8 cellular contexts compared by ENCODE assay signal in genomic region chr9:89522261-89522978, GRCh38. TPM values are rescaled to one million over a fixed set of nuclear protein-coding genes. Genes with fewer than 3 reads are reported as not detected.
DNase-seq lines count a peak whose midpoint lies in the region; ATAC-seq, FAIRE-seq and TF ChIP-seq lines count a peak whose summit lies in the region.

No MANE protein-coding gene starts in this region.

- H2BK5ac ChIP-seq in H9 (ENCODE audit: insufficient read length, low read length): no peak overlapping the region

- POLR2A ChIA-PET in naive thymus-derived CD8-positive, alpha-beta T cell (lab: Charles Lee): interaction anchor here (0.7 to 6.5 kb wide), 25 partner anchors 9 to 204 kb away, joined by 3 to 65 read pairs (median 7); partner anchors contain the start of genes SECISBP2 and SEMA4D

- peaks cover 56 to 99% (median 94%) of the 10 kb centered on the region in 4 donors for H3K4me1 Mint-ChIP-seq in naive thymus-derived CD8-positive, alpha-beta T cell
- H3K4me1 Mint-ChIP-seq in H9: peaks cover 0 to 4% of the 10 kb centered on the region in 2 experiments; a peak in 2 of 4 replicates

- no peak overlapping the region for H4K5ac ChIP-seq in H9 (ENCODE audit: insufficient read length, low read depth, low read length)

- no peak overlapping the region for H3K18ac ChIP-seq in H9 (ENCODE audit: insufficient read length, low read depth, low read length)

- H3K27ac Mint-ChIP-seq in naive thymus-derived CD8-positive, alpha-beta T cell: peak overlapping the region; percentile 87 to 98 (median 96)
- H3K27ac Mint-ChIP-seq in H9: peak overlapping the region in 1 of 3 experiments; percentile 87; a peak in 3 of 7 replicates

- WGBS in H9 (ENCODE audit: extremely low coverage, insufficient read length, low lambda C conversion rate): no CpG with 5 or more reads among the region's 12 CpGs

- no peak overlapping the region for H3K4me2 ChIP-seq in H9 (ENCODE audit: insufficient read depth, insufficient read length, low read length)

- H3K14ac ChIP-seq in H9 (ENCODE audit: insufficient read depth, low read length): no peak overlapping the region; the same call in 1 of the 2 replicates

- no peak overlapping the region for H2BK15ac ChIP-seq in H9 (ENCODE audit: low read depth, low read length)

- H4K91ac ChIP-seq in H9 (ENCODE audit: insufficient read length, low read depth, low read length): no peak overlapping the region

- ATAC-seq in GM18502 (IDR thresholded peaks at IDR 0.05; ENCODE audit: poor library complexity, unreplicated experiment) (peak; percentile 94), HG02623 (IDR thresholded peaks at IDR 0.05; ENCODE audit: unreplicated experiment) (peak; percentile 90)
- ATAC-seq in naive thymus-derived CD8-positive, alpha-beta T cell: peak; percentile 84 to 89

- H3K4ac ChIP-seq in H9 (ENCODE audit: low read depth, low read length): no peak overlapping the region

- TF ChIP-seq CTCF in H9 (conservative IDR thresholded peaks at IDR 0.05): no peak

- H2BK12ac ChIP-seq in H9 (ENCODE audit: insufficient read length, low read depth, low read length): no peak overlapping the region

- no peaks in the 10 kb centered on the region for H3K4me1 ChIP-seq in H9 (ENCODE audit: insufficient read depth, low read length)

- H3K56ac ChIP-seq in H9 (ENCODE audit: insufficient read length, low read depth, low read length): no peak overlapping the region

- DNase-seq in NK-92 (lab: John Stamatoyannopoulos, UW; ENCODE audit: unreplicated experiment) (peak; percentile 13), H9 (no peak), NCI-H187 treated with DMSO at 0.1 percent for 48 hours (lab: John Stamatoyannopoulos, UW) (no peak), HTR-8/SVneo (ENCODE audit: insufficient read length, low spot score) (no peak)
- DNase-seq in activated T-cell treated with anti-CD3 and anti-CD28 coated beads, Interleukin-2, amount 50 U/mL, for 1 hour: peak; percentile 71
- DNase-seq in naive thymus-derived CD8-positive, alpha-beta T cell: peak; percentile 41 to 90 (median 81)

- H3K79me2 ChIP-seq in H9 (ENCODE audit: insufficient read depth, low read length): no peaks in the 10 kb centered on the region

- no peaks in the 10 kb centered on the region for H3K27me3 Mint-ChIP-seq in naive thymus-derived CD8-positive, alpha-beta T cell
- H3K27me3 Mint-ChIP-seq in H9 (ENCODE audit: low read depth): peaks cover 4% of the 10 kb centered on the region

- no peaks in the 10 kb centered on the region for H4K20me1 ChIP-seq in H9 (ENCODE audit: control insufficient read depth, insufficient read depth, insufficient read length)

- H3K9me3 Mint-ChIP-seq in naive thymus-derived CD8-positive, alpha-beta T cell: peaks cover 0 to 4% (median 0%) of the 10 kb centered on the region in 9 donors
- no peaks in the 10 kb centered on the region; a peak in 1 of 5 replicates for H3K9me3 Mint-ChIP-seq in H9

- no peak overlapping the region for H3K23ac ChIP-seq in H9 (ENCODE audit: insufficient read length, low read depth, low read length)

- H3K4me3 Mint-ChIP-seq in naive thymus-derived CD8-positive, alpha-beta T cell: peak overlapping the region; percentile 49 to 87 (median 75)
- H3K4me3 Mint-ChIP-seq in H9: no peak overlapping the region

- no peak overlapping the region for H2AK5ac ChIP-seq in H9 (ENCODE audit: insufficient read length, low read length)

- H3K27me3 ChIP-seq in H9 (ENCODE audit: insufficient read depth, low read length): no peaks in the 10 kb centered on the region

- FAIRE-seq in HTR-8/SVneo (lab: Jason Lieb, UNC): no peak

- H2BK120ac ChIP-seq in H9 (ENCODE audit: low read depth, low read length, poor library complexity, severe bottlenecking): no peak overlapping the region

- peaks cover 2% of the 10 kb centered on the region for H3K23me2 ChIP-seq in H9 (ENCODE audit: insufficient read length, low read depth, low read length, poor library complexity, severe bottlenecking)

- H3K36me3 Mint-ChIP-seq in naive thymus-derived CD8-positive, alpha-beta T cell: peaks cover 0 to 4% (median 0%) of the 10 kb centered on the region in 3 donors
- no peaks in the 10 kb centered on the region; a peak in 1 of 7 replicates for H3K36me3 Mint-ChIP-seq in H9 (ENCODE audit: insufficient read depth in 1 of 3, low read depth in 3 of 3)

- no peak overlapping the region for H4K8ac ChIP-seq in H9 (replicated peaks; ENCODE audit: insufficient read length, low read depth, low read length)

- H3T11ph ChIP-seq in H9 (ENCODE audit: low read length): no peak overlapping the region

- H2BK20ac ChIP-seq in H9 (ENCODE audit: low read depth, low read length, poor library complexity, severe bottlenecking): no peak overlapping the region

- no peaks in the 10 kb centered on the region for H3K9me3 ChIP-seq in H9 (ENCODE audit: control insufficient read depth, low read depth, low read length)

- no peaks in the 10 kb centered on the region for H3K79me1 ChIP-seq in H9 (ENCODE audit: insufficient read depth, low read depth, low read length, poor library complexity, severe bottlenecking)

- no peak overlapping the region for H2AFZ ChIP-seq in H9 (ENCODE audit: low read length)

- no peak overlapping the region for H3K27ac ChIP-seq in H9 (ENCODE audit: insufficient read length, low read depth, low read length)

- no peak overlapping the region for H3K9ac ChIP-seq in H9 (ENCODE audit: extremely low read depth, insufficient read length, low read length)

RNA-seq across cellular contexts. Expression of gene SEMA4D, which starts 24.5 kb away (rescaled TPM):
- 100 to 1,000 TPM; 565 to 573 TPM for total RNA-seq in naive thymus-derived CD8-positive, alpha-beta T cell
- 100 to 1,000 TPM; 154 to 359 (median 176) TPM for polyA plus RNA-seq in naive thymus-derived CD8-positive, alpha-beta T cell
- total RNA-seq in H9 (2021): 41.8 and 47.2 TPM in 2 replicates

Comparison
In these comparisons a context has a peak if more than half of its experiments do, and no peak if none do; other contexts are left out.
1. DNase-seq: peak in NK-92 (single experiment), activated T-cell treated with anti-CD3 and anti-CD28 coated beads, Interleukin-2, amount 50 U/mL, for 1 hour (single experiment) and naive thymus-derived CD8-positive, alpha-beta T cell (10 of 10); none in H9 (single experiment), NCI-H187 treated with DMSO at 0.1 percent for 48 hours (single experiment) and HTR-8/SVneo (single experiment).
2. H3K4me3 Mint-ChIP-seq: peak in naive thymus-derived CD8-positive, alpha-beta T cell (10 of 10); none in H9 (0 of 2).
3. RNA of gene SEMA4D, which starts 24.5 kb away (total RNA-seq): 565 to 573 TPM in naive thymus-derived CD8-positive, alpha-beta T cell; 41.8 to 47.2 TPM in H9; every median in the first group is over 10 times any median in the second.
4. Peak in every context shown above with its lines, with median percentiles within 50 percentile points of each other: ATAC-seq.